In the genomic region with DNA sequence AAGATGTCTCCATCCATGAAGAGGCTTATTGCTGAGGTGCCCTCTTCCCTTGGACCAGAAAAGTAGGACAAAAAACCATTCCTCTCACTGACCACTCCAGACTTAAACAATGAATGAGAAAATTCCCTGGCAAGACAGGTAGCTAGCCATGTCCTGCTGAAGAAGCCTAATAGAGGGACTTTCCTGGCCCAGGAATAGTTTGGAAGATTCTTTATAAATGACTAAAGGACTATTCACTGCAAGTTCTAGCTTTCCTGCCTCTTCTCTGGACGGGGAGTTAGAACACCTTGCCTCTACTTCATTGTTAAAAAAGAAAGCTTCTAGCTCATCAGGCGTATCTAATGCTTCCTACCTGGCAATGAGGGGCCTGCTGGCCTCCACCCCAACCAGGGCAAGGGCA, we compare ENCODE assay signal across 19 cellular contexts.
DNase-seq lines count a peak whose midpoint lies in the region; ATAC-seq, FAIRE-seq and TF ChIP-seq lines count a peak whose summit lies in the region.
"Had no signal": no experiment of that assay in that cellular context is flagged by ENCODE, and none has a peak within 500 bp of the region (broad histone marks: within the 10 kb centered on the region; RNA-seq: fewer than 3 reads in every experiment).

No MANE protein-coding gene starts in this region.

- TF ChIP-seq CTCF in MCF 10A (IDR thresholded peaks at IDR 0.05; ENCODE audit: unreplicated experiment) (no peak), breast epithelium (IDR thresholded peaks at IDR 0.05) (no peak), foreskin keratinocyte (conservative IDR thresholded peaks at IDR 0.05) (no peak)

- H3K27me3 ChIP-seq in breast epithelium: no peaks in the 10 kb centered on the region
- no peaks in the 10 kb centered on the region for H3K27me3 ChIP-seq in foreskin keratinocyte
- H3K27me3 ChIP-seq: SJSA1 had no signal

- no peaks in the 10 kb centered on the region for H3K4me1 ChIP-seq in breast epithelium
- peaks cover 43% of the 10 kb centered on the region for H3K4me1 ChIP-seq in foreskin keratinocyte

- no peaks in the 10 kb centered on the region for H3K36me3 ChIP-seq in breast epithelium
- H3K36me3 ChIP-seq: SJSA1 had no signal

- H3K9me3 ChIP-seq in breast epithelium: no peaks in the 10 kb centered on the region
- H3K9me3 ChIP-seq: SJSA1 had no signal

- DNase-seq in MCF 10A (ENCODE audit: unreplicated experiment) (no peak), breast epithelium (ENCODE audit: low spot score in 2 of 2) (no peak), astrocyte of the hippocampus (ENCODE audit: low read depth, low spot score) (peak; percentile 4), foreskin keratinocyte (peak; percentile 44 to 64), GM12892 (ENCODE audit: insufficient read length) (no peak), HCEC 1CT (no peak), activated gamma-delta T cell treated with Interleukin-2 at 50 U/mL for 16 hours (no peak)
- DNase-seq: COR-L47, KBM-7, NCI-H1092 treated with DMSO at 0.1 percent for 48 hours, NCI-H1694 treated with DMSO at 0.1 percent for 48 hours, NCI-H2171, NCI-H774 had no signal

- TF ChIP-seq POLR2A in breast epithelium (IDR thresholded peaks at IDR 0.05) (no peak), GM12892 (IDR thresholded peaks at IDR 0.05; ENCODE audit: low read depth, low read length) (no peak)

- no peak for FAIRE-seq in GM12892 (lab: Jason Lieb, UNC)
- FAIRE-seq: GM12891 had no signal

- no peaks in the 10 kb centered on the region for H3K27me3 Mint-ChIP-seq in MCF 10A (ENCODE audit: insufficient read depth, unreplicated experiment)

- no peak overlapping the region for H3K4me3 ChIP-seq in breast epithelium
- H3K4me3 ChIP-seq: GM23248, SJSA1 had no signal

- H3K36me3 Mint-ChIP-seq in MCF 10A (ENCODE audit: insufficient read depth, unreplicated experiment): no peaks in the 10 kb centered on the region

- no TSS peak for BruUV-seq in MCF 10A (replicated peaks; lab: Mats Ljungman, UMichigan)

- H3K9me3 Mint-ChIP-seq in MCF 10A (ENCODE audit: unreplicated experiment): peaks cover 8% of the 10 kb centered on the region

- ATAC-seq in foreskin keratinocyte (peak; percentile 35), GM19455 (IDR thresholded peaks at IDR 0.05; ENCODE audit: unreplicated experiment) (no peak)

- peaks cover 37% of the 10 kb centered on the region for H3K4me1 Mint-ChIP-seq in MCF 10A (ENCODE audit: insufficient read depth, unreplicated experiment)

- intact Hi-C loops in MCF 10A (cut with micrococcal nuclease): loop anchor here (10.0 kb wide), 1 partner anchor 325 kb away; no protein-coding TSS in a partner anchor
- intact Hi-C loops in breast epithelium (cut with DNase I; ENCODE audit: low total_unique reads): no loop called here

- H3K4me3 Mint-ChIP-seq in MCF 10A (ENCODE audit: unreplicated experiment): no peak overlapping the region

- H3K27ac Mint-ChIP-seq in MCF 10A (ENCODE audit: low read depth, unreplicated experiment): peak overlapping the region; percentile 52

- CTCF ChIA-PET in MCF 10A (lab: Yijun Ruan, JAX): interaction anchor here (0.6 to 1.1 kb wide), 6 partner anchors 9 to 332 kb away, joined by 3 to 6 read pairs (median 4); no protein-coding TSS in a partner anchor

- H3K27ac ChIP-seq in breast epithelium (no peak overlapping the region), foreskin keratinocyte (peak overlapping the region; percentile 84)
- H3K27ac ChIP-seq: 22Rv1, C4-2B had no signal

- POLR2A ChIA-PET in MCF 10A (lab: Yijun Ruan, JAX): interaction anchor here (0.7 to 3.5 kb wide), 24 partner anchors 11 to 257 kb away, joined by 3 to 25 read pairs (median 4); no protein-coding TSS in a partner anchor

Comparison
In these comparisons a context has a peak if more than half of its experiments do, and no peak if none do; other contexts are left out.
1. DNase-seq: peak in astrocyte of the hippocampus (single experiment) and foreskin keratinocyte (2 of 2); none in MCF 10A (single experiment), breast epithelium (0 of 2), GM12892 (single experiment), HCEC 1CT (single experiment) and activated gamma-delta T cell treated with Interleukin-2 at 50 U/mL for 16 hours (single experiment).